Comparison of ENCODE assay signal across 1 cellular context in genomic region chr7:44291733-44292395, GRCh38.
TF ChIP-seq lines count a peak whose summit lies in the region.

No MANE protein-coding gene starts in this region.

TF ChIP-seq in IMR-90, 13 proteins besides CTCF, POLR2A, EP300 and RAD21 (continued from another document):
- TF ChIP-seq FOS (IDR thresholded peaks at IDR 0.05; ENCODE audit: low read depth, low read length) = no peak
